In genomic region chr3:128436214-128436613, GRCh38 we compare ENCODE assay signal across 26 cellular contexts. TPM values are rescaled to one million over a fixed set of nuclear protein-coding genes. Genes with fewer than 3 reads are reported as not detected.
A peak's percentile ranks its signal among the peaks of the same experiment; 100 is the strongest.
DNase-seq lines count a peak whose midpoint lies in the region; ATAC-seq and TF ChIP-seq lines count a peak whose summit lies in the region.
"Had no signal": no experiment of that assay in that cellular context is flagged by ENCODE, and none has a peak within 500 bp of the region (broad histone marks: within the 10 kb centered on the region; RNA-seq: fewer than 3 reads in every experiment).

No MANE protein-coding gene starts in this region.

- H3K27ac Mint-ChIP-seq in Caco-2 (ENCODE audit: unreplicated experiment) (peak overlapping the region; percentile 56), progenitor cell of endocrine pancreas (peak overlapping the region; percentile 78)
- no peak overlapping the region for H3K27ac Mint-ChIP-seq in stimulated activated memory B cell treated with anti-CD40 and anti-IgM and Interleukin-4, amounts not matched to agents 10 μg/mL and 1 μg/mL and 100 μg/mL, for 72 hours

- no peaks in the 10 kb centered on the region for H3K79me2 ChIP-seq in PC-3 (ENCODE audit: low read length)

- no TSS peak for BruUV-seq in Caco-2 (replicated peaks; lab: Mats Ljungman, UMichigan)
- BruUV-seq in PC-3 (replicated peaks; lab: Mats Ljungman, UMichigan), result no TSS peak

- no peaks in the 10 kb centered on the region for H4K20me1 ChIP-seq in PC-3 (ENCODE audit: low read length)

- no peaks in the 10 kb centered on the region for H3K27me3 ChIP-seq in Caco-2 (replicated peaks; ENCODE audit: control insufficient read depth, insufficient read depth, low read length)
- H3K27me3 ChIP-seq in PC-3 (ENCODE audit: low read length), result no peaks in the 10 kb centered on the region

- TF ChIP-seq CTCF in Caco-2 (IDR thresholded peaks at IDR 0.05; ENCODE audit: insufficient read depth in 1 of 2, low read depth in 1 of 2, low read length in 1 of 2, severe bottlenecking in 1 of 2, unreplicated experiment in 1 of 2), result no peak
- TF ChIP-seq CTCF in PC-3 (conservative IDR thresholded peaks at IDR 0.05; ENCODE audit: low read depth, low read length), result no peak
- TF ChIP-seq CTCF in fibroblast of mammary gland (conservative IDR thresholded peaks at IDR 0.05; ENCODE audit: control insufficient read depth, insufficient read depth, low read depth, low read length), result no peak
- TF ChIP-seq CTCF in progenitor cell of endocrine pancreas (IDR thresholded peaks at IDR 0.05; ENCODE audit: unreplicated experiment), result no peak

- ATAC-seq in PC-3 (no peak), HG03520 (IDR thresholded peaks at IDR 0.05; ENCODE audit: unreplicated experiment) (no peak)
- no peak for ATAC-seq in stimulated activated memory B cell treated with anti-CD40 and anti-IgM and Interleukin-4, amounts not matched to agents 10 μg/mL and 1 μg/mL and 100 μg/mL, for 72 hours
- ATAC-seq: GM12878, HCT116 had no signal

- CTCF ChIA-PET in Caco-2 (lab: Charles Lee), result no interaction called here
- CTCF ChIA-PET in PC-3 (lab: Charles Lee), result no interaction called here

- H3F3A ChIP-seq in PC-3 (ENCODE audit: low read length, unreplicated experiment), result no peaks in the 10 kb centered on the region

- peak overlapping the region; percentile 80 for H3K27ac ChIP-seq in PC-3 (ENCODE audit: low read length)
- H3K27ac ChIP-seq: SK-N-MC had no signal

- H3K4me1 ChIP-seq in Caco-2 (peaks cover 39% of the 10 kb centered on the region), PC-3 (ENCODE audit: insufficient read depth, low read length) (peaks cover 42% of the 10 kb centered on the region)

- no peaks in the 10 kb centered on the region for H3K27me3 Mint-ChIP-seq in Caco-2 (ENCODE audit: insufficient read depth, unreplicated experiment)
- H3K27me3 Mint-ChIP-seq in progenitor cell of endocrine pancreas, result peaks cover 28% of the 10 kb centered on the region
- peaks cover 48% of the 10 kb centered on the region for H3K27me3 Mint-ChIP-seq in stimulated activated memory B cell treated with anti-CD40 and anti-IgM and Interleukin-4, amounts not matched to agents 10 μg/mL and 1 μg/mL and 100 μg/mL, for 72 hours

- H3K36me3 ChIP-seq in Caco-2 (ENCODE audit: control insufficient read depth, insufficient read depth, low read length) (no peaks in the 10 kb centered on the region; the same call in 1 of the 2 replicates), PC-3 (ENCODE audit: low read depth, low read length) (no peaks in the 10 kb centered on the region)

- POLR2A ChIA-PET in Caco-2 (lab: Charles Lee) (no interaction called here), PC-3 (lab: Charles Lee; ENCODE audit: unreplicated experiment) (no interaction called here)

- H3K4me1 Mint-ChIP-seq in Caco-2 (ENCODE audit: low read depth, unreplicated experiment) (peaks cover 21% of the 10 kb centered on the region), progenitor cell of endocrine pancreas (ENCODE audit: low read depth) (peaks cover 35% of the 10 kb centered on the region)
- H3K4me1 Mint-ChIP-seq in stimulated activated memory B cell treated with anti-CD40 and anti-IgM and Interleukin-4, amounts not matched to agents 10 μg/mL and 1 μg/mL and 100 μg/mL, for 72 hours, result peaks cover 12% of the 10 kb centered on the region

- H3K9ac ChIP-seq in PC-3 (ENCODE audit: low read length), result peak overlapping the region; percentile 39; the same call in 1 of the 2 replicates

- intact Hi-C loops in Caco-2 (cut with micrococcal nuclease; ENCODE audit: unreplicated experiment) (no loop called here), PC-3 (cut with micrococcal nuclease) (no loop called here)

- H2AFZ ChIP-seq in PC-3 (ENCODE audit: low read length), result no peak overlapping the region

- H3K9me3 ChIP-seq in Caco-2 (no peaks in the 10 kb centered on the region), PC-3 (ENCODE audit: low read length) (no peaks in the 10 kb centered on the region)

- H3K4me3 Mint-ChIP-seq in Caco-2 (ENCODE audit: unreplicated experiment) (no peak overlapping the region), progenitor cell of endocrine pancreas (ENCODE audit: low read depth) (no peak overlapping the region)
- no peak overlapping the region for H3K4me3 Mint-ChIP-seq in stimulated activated memory B cell treated with anti-CD40 and anti-IgM and Interleukin-4, amounts not matched to agents 10 μg/mL and 1 μg/mL and 100 μg/mL, for 72 hours
- H3K4me3 Mint-ChIP-seq: CD4-positive, CD25-positive, alpha-beta regulatory T cell had no signal

- peaks cover 6% of the 10 kb centered on the region for H3K36me3 Mint-ChIP-seq in Caco-2 (ENCODE audit: insufficient read depth, unreplicated experiment)
- H3K36me3 Mint-ChIP-seq in progenitor cell of endocrine pancreas (ENCODE audit: insufficient read depth), result no peaks in the 10 kb centered on the region
- peaks cover 6% of the 10 kb centered on the region for H3K36me3 Mint-ChIP-seq in stimulated activated memory B cell treated with anti-CD40 and anti-IgM and Interleukin-4, amounts not matched to agents 10 μg/mL and 1 μg/mL and 100 μg/mL, for 72 hours
- H3K36me3 Mint-ChIP-seq: CD4-positive, CD25-positive, alpha-beta regulatory T cell had no signal

- H3K9me3 Mint-ChIP-seq in Caco-2 (ENCODE audit: unreplicated experiment) (no peaks in the 10 kb centered on the region), progenitor cell of endocrine pancreas (ENCODE audit: low read depth) (peaks cover 5% of the 10 kb centered on the region)
- peaks cover 3% of the 10 kb centered on the region for H3K9me3 Mint-ChIP-seq in stimulated activated memory B cell treated with anti-CD40 and anti-IgM and Interleukin-4, amounts not matched to agents 10 μg/mL and 1 μg/mL and 100 μg/mL, for 72 hours

- DNase-seq in Caco-2 (no peak), PC-3 (peak; percentile 60), fibroblast of mammary gland (ENCODE audit: low read depth) (peak; percentile 10), progenitor cell of endocrine pancreas (ENCODE audit: low spot score, unreplicated experiment) (no peak), MV-4-11 (lab: John Stamatoyannopoulos, UW) (no peak), SHP77 (lab: John Stamatoyannopoulos, UW) (no peak)
- DNase-seq: CD4-positive, CD25-positive, alpha-beta regulatory T cell; EL; GDM1; KBM-7; NCI-H1048; NCI-H1417; NCI-H1694; NCI-H2029 treated with DMSO at 0.1 percent for 48 hours; NCI-H446 treated with DMSO at 0.1 percent for 48 hours; NCI-H526; NCI-H82; SIG-M5 had no signal

- no peak overlapping the region for H3K4me3 ChIP-seq in Caco-2 (ENCODE audit: low read depth, low read length)
- no peak overlapping the region for H3K4me3 ChIP-seq in PC-3 (ENCODE audit: low read length)
- H3K4me3 ChIP-seq in fibroblast of mammary gland (ENCODE audit: control insufficient read depth, low read depth, low read length), result no peak overlapping the region
- H3K4me3 ChIP-seq: GM12878, SK-N-MC had no signal

- H3K4me2 ChIP-seq in PC-3 (ENCODE audit: low read length), result peak overlapping the region; percentile 42

- no peaks in the 10 kb centered on the region for H3K9me2 ChIP-seq in PC-3 (replicated peaks; ENCODE audit: low read length)

RNA-seq across cellular contexts. Expression of gene DNAJB8, which starts 30.5 kb away (rescaled TPM):
- total RNA-seq in Caco-2 (2022) (not detected in 2 replicates), PC-3 (2014; rRNA removed) (not detected in 2 replicates), progenitor cell of endocrine pancreas (not detected in 2 replicates)
- total RNA-seq: CD4-positive, CD25-positive, alpha-beta regulatory T cell; GM12878; H4; LHCN-M2; MCF 10A had no signal

RNA-seq across cellular contexts. Expression of gene GATA2, which starts 56.8 kb away (rescaled TPM):
- 12.5 and 13.3 TPM in 2 replicates for total RNA-seq in Caco-2 (2022)
- total RNA-seq in PC-3 (2014; rRNA removed), result 26.8 and 32.4 TPM in 2 replicates
- 1.7 and 1.9 TPM in 2 replicates for total RNA-seq in progenitor cell of endocrine pancreas

Comparison
In these comparisons a context has a peak if more than half of its experiments do, and no peak if none do; other contexts are left out.
1. DNase-seq: peak in PC-3 (single experiment) and fibroblast of mammary gland (single experiment); none in Caco-2 (0 of 2), progenitor cell of endocrine pancreas (single experiment), MV-4-11 (single experiment) and SHP77 (0 of 2).